Comparison of ENCODE assay signal across 11 cellular contexts in the genomic region with DNA sequence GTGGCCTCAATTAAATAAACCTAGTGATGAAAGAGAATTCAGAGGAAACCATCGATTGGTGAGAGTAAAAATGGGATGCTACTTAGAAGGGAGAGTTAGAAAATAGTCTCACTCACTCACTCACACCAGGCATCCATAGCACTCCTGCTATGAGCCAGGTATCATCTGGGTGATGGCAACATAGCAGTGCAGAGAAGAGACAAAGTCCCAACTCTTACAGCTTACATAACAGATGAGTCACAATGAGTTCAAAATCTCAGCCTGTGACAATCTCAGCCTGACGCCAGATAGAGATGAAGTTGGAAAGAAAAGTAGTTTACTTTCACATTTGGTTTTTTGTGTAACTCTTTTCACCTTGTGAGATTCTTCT. TPM values are rescaled to one million over a fixed set of nuclear protein-coding genes. Genes with fewer than 3 reads are reported as not detected.
DNase-seq lines count a peak whose midpoint lies in the region; ATAC-seq, FAIRE-seq and TF ChIP-seq lines count a peak whose summit lies in the region.
"Had no signal": no experiment of that assay in that cellular context is flagged by ENCODE, and none has a peak within 500 bp of the region (broad histone marks: within the 10 kb centered on the region; RNA-seq: fewer than 3 reads in every experiment).

No MANE protein-coding gene starts in this region.

- H3K4me1 ChIP-seq in right atrium auricular region, result peaks cover 0 to 10% of the 10 kb centered on the region in 2 donors
- peaks cover 0 to 20% (median 0%) of the 10 kb centered on the region in 4 donors for H3K4me1 ChIP-seq in Peyer's patch

- no peaks in the 10 kb centered on the region for H3K36me3 ChIP-seq in right atrium auricular region
- no peaks in the 10 kb centered on the region for H3K36me3 ChIP-seq in Peyer's patch
- H3K36me3 ChIP-seq: adrenal gland had no signal

- H3K9me3 ChIP-seq in right atrium auricular region (no peaks in the 10 kb centered on the region), Peyer's patch (no peaks in the 10 kb centered on the region)
- H3K9me3 ChIP-seq: adrenal gland, lower lobe of right lung had no signal

- H3K27ac ChIP-seq in right atrium auricular region (no peak overlapping the region), Peyer's patch (peak overlapping the region in 1 of 4 donors; percentile 45)
- H3K27ac ChIP-seq: adrenal gland, lower lobe of right lung had no signal

- ATAC-seq in Right ventricle myocardium inferior, result peak; percentile 77
- ATAC-seq in left lobe of liver, result peak; percentile 90
- ATAC-seq in HG02763 (IDR thresholded peaks at IDR 0.05; ENCODE audit: unreplicated experiment), result no peak

- DNase-seq in Right ventricle myocardium inferior (ENCODE audit: missing footprints) (no peak), right atrium auricular region (ENCODE audit: low spot score) (no peak), amniotic epithelial cell (ENCODE audit: low read depth) (peak; percentile 11), left lobe of liver (ENCODE audit: low spot score) (no peak), urothelium cell line (ENCODE audit: low spot score) (peak; percentile 54), Peyer's patch (no peak), NCI-H146 treated with DMSO at 0.1 percent for 48 hours (lab: John Stamatoyannopoulos, UW; ENCODE audit: unreplicated experiment) (no peak)
- DNase-seq: activated CD8-positive, alpha-beta memory T cell treated with anti-CD3 and anti-CD28 coated beads for 24 hours had no signal

- no peak for FAIRE-seq in urothelium cell line (lab: Jason Lieb, UNC)

- H3K4me3 ChIP-seq in right atrium auricular region, result no peak overlapping the region
- no peak overlapping the region for H3K4me3 ChIP-seq in Peyer's patch
- H3K4me3 ChIP-seq: adrenal gland, lower lobe of right lung had no signal

- intact Hi-C loops in Right ventricle myocardium inferior (cut with DNase I), result loop anchor here (10.0 kb wide), 1 partner anchor 58 kb away; the partner anchor contains the start of gene THOC1

- no peak for TF ChIP-seq CTCF in right atrium auricular region (IDR thresholded peaks at IDR 0.05)
- no peak for TF ChIP-seq CTCF in Peyer's patch (IDR thresholded peaks at IDR 0.05)

- no peak for TF ChIP-seq POLR2A in Peyer's patch (IDR thresholded peaks at IDR 0.05)

- H3K27me3 ChIP-seq in right atrium auricular region (no peaks in the 10 kb centered on the region), Peyer's patch (no peaks in the 10 kb centered on the region)
- H3K27me3 ChIP-seq: adrenal gland had no signal

RNA-seq across cellular contexts. Expression of gene THOC1, which starts 55.4 kb away (rescaled TPM):
- 12.7 TPM for total RNA-seq in Right ventricle myocardium inferior
- 10 to 100 TPM in 1 of 2 donors, 1 to 10 TPM in 1; 8.9 to 11.4 TPM for total RNA-seq in right atrium auricular region
- total RNA-seq in left lobe of liver, result 8.9 TPM
- 100 to 1,000 TPM in 1 of 4 donors, 10 to 100 TPM in 3; 43.3 to 125 (median 49.3) TPM for total RNA-seq in Peyer's patch

Comparison
In these comparisons a context has a peak if more than half of its experiments do, and no peak if none do; other contexts are left out.
1. DNase-seq: peak in amniotic epithelial cell (single experiment) and urothelium cell line (single experiment); none in Right ventricle myocardium inferior (single experiment), right atrium auricular region (single experiment), left lobe of liver (single experiment), Peyer's patch (0 of 3) and NCI-H146 treated with DMSO at 0.1 percent for 48 hours (single experiment).